Comparison of ENCODE assay signal across 1 cellular context in the genomic region with DNA sequence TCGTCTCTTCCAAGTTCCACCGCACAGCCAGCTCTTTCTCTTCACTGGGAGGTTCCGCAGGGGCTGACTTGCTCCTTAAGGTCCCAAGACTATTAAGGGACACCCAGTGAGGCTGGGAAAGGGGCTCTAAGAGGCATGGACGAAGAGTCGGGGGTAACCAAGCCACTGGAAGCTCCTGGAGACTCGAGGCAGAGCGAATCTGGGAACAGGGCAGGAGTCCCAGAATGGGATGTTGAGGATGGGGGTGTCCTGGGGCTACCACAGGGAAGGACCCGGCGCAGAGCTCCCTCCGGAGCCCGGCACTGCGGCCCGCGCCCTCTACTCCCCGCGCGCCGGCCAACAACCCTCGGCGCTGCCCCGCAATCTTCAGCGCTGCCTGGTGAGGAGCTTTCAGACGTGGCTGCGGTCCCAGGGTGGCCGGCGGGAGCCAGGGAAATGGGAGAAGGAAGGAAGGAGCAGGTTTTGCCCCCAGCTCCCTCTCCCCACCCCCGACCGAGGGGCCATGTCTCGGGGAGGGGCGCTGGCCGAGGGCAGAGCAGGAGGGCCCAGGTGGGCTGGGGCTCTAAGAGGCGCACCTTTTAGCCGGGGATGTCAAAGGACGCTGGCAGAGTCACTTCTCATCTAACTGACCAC.
TF ChIP-seq lines count a peak whose summit lies in the region.

No MANE protein-coding gene starts in this region.

TF ChIP-seq in SK-N-SH, 30 proteins besides CTCF, POLR2A, EP300 and RAD21:
- TF ChIP-seq FOXM1 (IDR thresholded peaks at IDR 0.05; ENCODE audit: low read depth), result no peak
- no peak for TF ChIP-seq JUND (IDR thresholded peaks at IDR 0.05)
- TF ChIP-seq SMC3 (IDR thresholded peaks at IDR 0.05; ENCODE audit: low read depth, low read length), result no peak
- no peak for TF ChIP-seq FOXJ3 (CRISPR knock-in tag; IDR thresholded peaks at IDR 0.05)
- TF ChIP-seq, protein P1, sequence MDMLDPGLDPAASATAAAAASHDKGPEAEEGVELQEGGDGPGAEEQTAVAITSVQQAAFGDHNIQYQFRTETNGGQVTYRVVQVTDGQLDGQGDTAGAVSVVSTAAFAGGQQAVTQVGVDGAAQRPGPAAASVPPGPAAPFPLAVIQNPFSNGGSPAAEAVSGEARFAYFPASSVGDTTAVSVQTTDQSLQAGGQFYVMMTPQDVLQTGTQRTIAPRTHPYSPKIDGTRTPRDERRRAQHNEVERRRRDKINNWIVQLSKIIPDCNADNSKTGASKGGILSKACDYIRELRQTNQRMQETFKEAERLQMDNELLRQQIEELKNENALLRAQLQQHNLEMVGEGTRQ (IDR thresholded peaks at IDR 0.05; ENCODE audit: borderline replicate concordance, low read depth, low read length), result no peak
- no peak for TF ChIP-seq GABPA (IDR thresholded peaks at IDR 0.05; ENCODE audit: low read depth)
- TF ChIP-seq NRF1 (IDR thresholded peaks at IDR 0.05; ENCODE audit: low read depth, low read length), result no peak
- TF ChIP-seq, protein P2, sequence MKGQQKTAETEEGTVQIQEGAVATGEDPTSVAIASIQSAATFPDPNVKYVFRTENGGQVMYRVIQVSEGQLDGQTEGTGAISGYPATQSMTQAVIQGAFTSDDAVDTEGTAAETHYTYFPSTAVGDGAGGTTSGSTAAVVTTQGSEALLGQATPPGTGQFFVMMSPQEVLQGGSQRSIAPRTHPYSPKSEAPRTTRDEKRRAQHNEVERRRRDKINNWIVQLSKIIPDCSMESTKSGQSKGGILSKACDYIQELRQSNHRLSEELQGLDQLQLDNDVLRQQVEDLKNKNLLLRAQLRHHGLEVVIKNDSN (IDR thresholded peaks at IDR 0.05; ENCODE audit: borderline replicate concordance, low read depth), result no peak
- no peak for TF ChIP-seq ELF1 (IDR thresholded peaks at IDR 0.05)
- TF ChIP-seq POLR2AphosphoS5 (IDR thresholded peaks at IDR 0.05; ENCODE audit: low read depth, low read length), result no peak
- TF ChIP-seq RFX5 (IDR thresholded peaks at IDR 0.05; ENCODE audit: low read length), result no peak
- no peak for TF ChIP-seq SIN3A (IDR thresholded peaks at IDR 0.05; ENCODE audit: borderline replicate concordance, low read depth, low read length)
- no peak for TF ChIP-seq TAF1 (IDR thresholded peaks at IDR 0.05; ENCODE audit: borderline replicate concordance, low read depth, low read length)
- TF ChIP-seq NFIC (IDR thresholded peaks at IDR 0.05; ENCODE audit: borderline replicate concordance), result no peak
- TF ChIP-seq, protein P3, sequence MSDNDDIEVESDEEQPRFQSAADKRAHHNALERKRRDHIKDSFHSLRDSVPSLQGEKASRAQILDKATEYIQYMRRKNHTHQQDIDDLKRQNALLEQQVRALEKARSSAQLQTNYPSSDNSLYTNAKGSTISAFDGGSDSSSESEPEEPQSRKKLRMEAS (IDR thresholded peaks at IDR 0.05; ENCODE audit: low read depth), result no peak
- no peak for TF ChIP-seq RCOR1 (IDR thresholded peaks at IDR 0.05; ENCODE audit: low read length)
- TF ChIP-seq, protein P4, sequence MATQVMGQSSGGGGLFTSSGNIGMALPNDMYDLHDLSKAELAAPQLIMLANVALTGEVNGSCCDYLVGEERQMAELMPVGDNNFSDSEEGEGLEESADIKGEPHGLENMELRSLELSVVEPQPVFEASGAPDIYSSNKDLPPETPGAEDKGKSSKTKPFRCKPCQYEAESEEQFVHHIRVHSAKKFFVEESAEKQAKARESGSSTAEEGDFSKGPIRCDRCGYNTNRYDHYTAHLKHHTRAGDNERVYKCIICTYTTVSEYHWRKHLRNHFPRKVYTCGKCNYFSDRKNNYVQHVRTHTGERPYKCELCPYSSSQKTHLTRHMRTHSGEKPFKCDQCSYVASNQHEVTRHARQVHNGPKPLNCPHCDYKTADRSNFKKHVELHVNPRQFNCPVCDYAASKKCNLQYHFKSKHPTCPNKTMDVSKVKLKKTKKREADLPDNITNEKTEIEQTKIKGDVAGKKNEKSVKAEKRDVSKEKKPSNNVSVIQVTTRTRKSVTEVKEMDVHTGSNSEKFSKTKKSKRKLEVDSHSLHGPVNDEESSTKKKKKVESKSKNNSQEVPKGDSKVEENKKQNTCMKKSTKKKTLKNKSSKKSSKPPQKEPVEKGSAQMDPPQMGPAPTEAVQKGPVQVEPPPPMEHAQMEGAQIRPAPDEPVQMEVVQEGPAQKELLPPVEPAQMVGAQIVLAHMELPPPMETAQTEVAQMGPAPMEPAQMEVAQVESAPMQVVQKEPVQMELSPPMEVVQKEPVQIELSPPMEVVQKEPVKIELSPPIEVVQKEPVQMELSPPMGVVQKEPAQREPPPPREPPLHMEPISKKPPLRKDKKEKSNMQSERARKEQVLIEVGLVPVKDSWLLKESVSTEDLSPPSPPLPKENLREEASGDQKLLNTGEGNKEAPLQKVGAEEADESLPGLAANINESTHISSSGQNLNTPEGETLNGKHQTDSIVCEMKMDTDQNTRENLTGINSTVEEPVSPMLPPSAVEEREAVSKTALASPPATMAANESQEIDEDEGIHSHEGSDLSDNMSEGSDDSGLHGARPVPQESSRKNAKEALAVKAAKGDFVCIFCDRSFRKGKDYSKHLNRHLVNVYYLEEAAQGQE (IDR thresholded peaks at IDR 0.05; ENCODE audit: low read depth, low read length), result no peak
- TF ChIP-seq, protein P5, sequence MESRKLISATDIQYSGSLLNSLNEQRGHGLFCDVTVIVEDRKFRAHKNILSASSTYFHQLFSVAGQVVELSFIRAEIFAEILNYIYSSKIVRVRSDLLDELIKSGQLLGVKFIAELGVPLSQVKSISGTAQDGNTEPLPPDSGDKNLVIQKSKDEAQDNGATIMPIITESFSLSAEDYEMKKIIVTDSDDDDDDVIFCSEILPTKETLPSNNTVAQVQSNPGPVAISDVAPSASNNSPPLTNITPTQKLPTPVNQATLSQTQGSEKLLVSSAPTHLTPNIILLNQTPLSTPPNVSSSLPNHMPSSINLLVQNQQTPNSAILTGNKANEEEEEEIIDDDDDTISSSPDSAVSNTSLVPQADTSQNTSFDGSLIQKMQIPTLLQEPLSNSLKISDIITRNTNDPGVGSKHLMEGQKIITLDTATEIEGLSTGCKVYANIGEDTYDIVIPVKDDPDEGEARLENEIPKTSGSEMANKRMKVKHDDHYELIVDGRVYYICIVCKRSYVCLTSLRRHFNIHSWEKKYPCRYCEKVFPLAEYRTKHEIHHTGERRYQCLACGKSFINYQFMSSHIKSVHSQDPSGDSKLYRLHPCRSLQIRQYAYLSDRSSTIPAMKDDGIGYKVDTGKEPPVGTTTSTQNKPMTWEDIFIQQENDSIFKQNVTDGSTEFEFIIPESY (IDR thresholded peaks at IDR 0.05; ENCODE audit: borderline replicate concordance, low read depth), result no peak
- no peak for TF ChIP-seq EZH2phosphoT487 (IDR thresholded peaks at IDR 0.05; ENCODE audit: borderline replicate concordance, low read depth)
